ENCODE assay signal across 1 cellular context in the genomic region with DNA sequence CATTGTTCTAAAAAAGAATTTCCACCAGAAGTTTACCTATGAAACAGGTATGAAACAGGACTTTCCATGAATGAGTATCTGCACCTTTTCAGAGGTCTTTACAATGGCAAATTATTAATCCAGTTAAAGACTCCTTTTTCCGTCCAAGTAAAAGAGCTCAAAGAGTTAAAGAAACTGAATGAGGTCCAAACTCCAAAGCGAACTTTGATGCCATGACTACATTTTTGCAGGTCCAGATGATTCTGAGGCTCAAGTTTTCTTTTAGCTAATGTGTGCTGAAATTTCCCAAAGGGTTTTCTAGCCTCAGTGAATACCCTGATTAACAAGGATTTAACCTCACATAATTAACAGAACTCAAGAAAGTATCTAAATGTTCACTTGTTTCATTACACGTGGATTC.
TF ChIP-seq lines count a peak whose summit lies in the region.

No MANE protein-coding gene starts in this region.

TF ChIP-seq in HepG2, 621 proteins besides CTCF, POLR2A, EP300 and RAD21:
- TF ChIP-seq ZNF652 (CRISPR knock-in tag; IDR thresholded peaks at IDR 0.05; ENCODE audit: borderline replicate concordance, low read depth) (0 out of 2 replicates have a peak, but pooled peaks have one; percentile 24), RNF219 (CRISPR knock-in tag; IDR thresholded peaks at IDR 0.05) (no peak), ZNF292 (CRISPR knock-in tag; IDR thresholded peaks at IDR 0.05; ENCODE audit: borderline replicate concordance, low read depth) (no peak), SKI (IDR thresholded peaks at IDR 0.05; ENCODE audit: partially characterized antibody) (no peak)
- TF ChIP-seq, protein P1, sequence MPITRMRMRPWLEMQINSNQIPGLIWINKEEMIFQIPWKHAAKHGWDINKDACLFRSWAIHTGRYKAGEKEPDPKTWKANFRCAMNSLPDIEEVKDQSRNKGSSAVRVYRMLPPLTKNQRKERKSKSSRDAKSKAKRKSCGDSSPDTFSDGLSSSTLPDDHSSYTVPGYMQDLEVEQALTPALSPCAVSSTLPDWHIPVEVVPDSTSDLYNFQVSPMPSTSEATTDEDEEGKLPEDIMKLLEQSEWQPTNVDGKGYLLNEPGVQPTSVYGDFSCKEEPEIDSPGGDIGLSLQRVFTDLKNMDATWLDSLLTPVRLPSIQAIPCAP (CRISPR knock-in tag; IDR thresholded peaks at IDR 0.05; ENCODE audit: low read depth), result no peak
TF ChIP-seq in HepG2: peak in this region for 1.
